Comparison of ENCODE assay signal across 9 cellular contexts in genomic region chr19:3544742-3545668, GRCh38. TPM values are rescaled to one million over a fixed set of nuclear protein-coding genes. Genes with fewer than 3 reads are reported as not detected.
DNase-seq lines count a peak whose midpoint lies in the region; ATAC-seq, FAIRE-seq and TF ChIP-seq lines count a peak whose summit lies in the region.
"Had no signal": no experiment of that assay in that cellular context is flagged by ENCODE, and none has a peak within 500 bp of the region (broad histone marks: within the 10 kb centered on the region; RNA-seq: fewer than 3 reads in every experiment).

No MANE protein-coding gene starts in this region.

- H4K20me1 ChIP-seq in DND-41 (ENCODE audit: insufficient read depth, low read length) = peaks cover 43% of the 10 kb centered on the region

- H3K4me2 ChIP-seq in DND-41 (ENCODE audit: insufficient read depth, low read length) = no peak overlapping the region

- H3K27me3 ChIP-seq in DND-41 (ENCODE audit: insufficient read depth, low read length, poor library complexity) = no peaks in the 10 kb centered on the region
- no peaks in the 10 kb centered on the region for H3K27me3 ChIP-seq in breast epithelium

- no peaks in the 10 kb centered on the region for H3K9me3 ChIP-seq in DND-41 (ENCODE audit: insufficient read depth, low read length, severe bottlenecking)
- H3K9me3 ChIP-seq in breast epithelium = no peaks in the 10 kb centered on the region
- H3K9me3 ChIP-seq in kidney (ENCODE audit: control insufficient read depth in 1 of 2, low read length in 2 of 2) = no peaks in the 10 kb centered on the region

- peak; percentile 99 for TF ChIP-seq CTCF in DND-41 (IDR thresholded peaks at IDR 0.05; ENCODE audit: borderline replicate concordance, extremely low read depth, low read length, poor library complexity, severe bottlenecking)
- peak; percentile 98 for TF ChIP-seq CTCF in LNCAP (IDR thresholded peaks at IDR 0.05)
- peak; percentile 83 to 92 (median 83) for TF ChIP-seq CTCF in breast epithelium (IDR thresholded peaks at IDR 0.05)
- TF ChIP-seq CTCF in kidney (IDR thresholded peaks at IDR 0.05; ENCODE audit: borderline replicate concordance, extremely low read depth, insufficient read depth) = peak; percentile 80

- H3K36me3 ChIP-seq in DND-41 (ENCODE audit: insufficient read depth, low read length) (peaks cover 48% of the 10 kb centered on the region), breast epithelium (no peaks in the 10 kb centered on the region), kidney (ENCODE audit: control insufficient read depth in 1 of 2, insufficient read depth in 2 of 2, low read length in 2 of 2) (peaks cover 0 to 13% of the 10 kb centered on the region in 2 donors)

- TF ChIP-seq POLR2A in breast epithelium (IDR thresholded peaks at IDR 0.05) = no peak

- DNase-seq in DND-41 = peak; percentile 69
- no peak for DNase-seq in breast epithelium (ENCODE audit: low spot score in 2 of 2)
- DNase-seq in kidney = peak; percentile 84
- peak; percentile 76 to 77 for DNase-seq in stimulated activated CD4-positive, alpha-beta T cell treated with anti-CD3 and anti-CD28 coated beads, Interleukin-1b, Interleukin-23, amount 100 ng/mL, for 4 hours (ENCODE audit: low read depth in 2 of 2)

- intact Hi-C loops in breast epithelium (cut with DNase I; ENCODE audit: low total_unique reads) = loop anchor here (5.0 kb wide), 1 partner anchor 72 kb away; no protein-coding TSS in a partner anchor
- intact Hi-C loops in kidney (cut with DNase I) = no loop called here

- H3K9ac ChIP-seq in DND-41 (ENCODE audit: low read depth, low read length) = no peak overlapping the region
- no peak overlapping the region for H3K9ac ChIP-seq in kidney (ENCODE audit: low read length in 2 of 2)

- no peak for FAIRE-seq in kidney (lab: Jason Lieb, UNC)

- no peak overlapping the region for H2AFZ ChIP-seq in DND-41 (ENCODE audit: low read depth, low read length)

- no peaks in the 10 kb centered on the region for H3K79me2 ChIP-seq in DND-41 (ENCODE audit: insufficient read depth, low read length)

- H3K4me1 ChIP-seq in DND-41 (ENCODE audit: insufficient read depth, low read length) (no peaks in the 10 kb centered on the region), breast epithelium (no peaks in the 10 kb centered on the region), kidney (ENCODE audit: control insufficient read depth in 1 of 2, insufficient read depth in 1 of 2, low read depth in 1 of 2, low read length in 2 of 2) (peaks cover 0 to 3% of the 10 kb centered on the region in 2 donors)

- no peak overlapping the region for H3K27ac ChIP-seq in DND-41 (ENCODE audit: low read length)
- H3K27ac ChIP-seq in breast epithelium = no peak overlapping the region
- H3K27ac ChIP-seq in kidney (ENCODE audit: low read depth in 2 of 2, low read length in 2 of 2) = no peak overlapping the region
- H3K27ac ChIP-seq: SK-N-MC had no signal

- ATAC-seq in DND-41 (ENCODE audit: insufficient read depth, low read depth) (peak; percentile 70), HG02588 (IDR thresholded peaks at IDR 0.05; ENCODE audit: unreplicated experiment) (no peak), HG03378 (IDR thresholded peaks at IDR 0.05; ENCODE audit: unreplicated experiment) (no peak)
- ATAC-seq in activated CD4-positive, CD25-positive, alpha-beta regulatory T cell treated with anti-CD3 and anti-CD28 coated beads, Interleukin-2, amount 50 U/mL, for 24 hours = peak; percentile 52 to 72

- no peak overlapping the region for H3K4me3 ChIP-seq in DND-41 (ENCODE audit: low read depth in 1 of 2, low read length in 2 of 2)
- H3K4me3 ChIP-seq in breast epithelium = no peak overlapping the region
- no peak overlapping the region for H3K4me3 ChIP-seq in kidney (ENCODE audit: low read length in 2 of 2)
- H3K4me3 ChIP-seq: SK-N-MC had no signal

RNA-seq across cellular contexts. Expression of gene TEKTIP1, which starts 6.0 kb away (rescaled TPM):
- total RNA-seq in breast epithelium = 1 to 10 TPM in 1 of 3 donors, not detected in 2; 2.0 TPM
- 9.2 TPM for total RNA-seq in kidney
- 1.2 TPM for polyA plus RNA-seq in kidney (ENCODE audit: insufficient read depth, low read depth, low replicate concordance)

RNA-seq across cellular contexts. Expression of gene MFSD12, which starts 12.4 kb away (rescaled TPM):
- 10 to 100 TPM; 44.5 to 50.9 (median 44.9) TPM for total RNA-seq in breast epithelium
- 124 TPM for total RNA-seq in kidney
- 113 TPM for polyA plus RNA-seq in kidney (ENCODE audit: insufficient read depth, low read depth, low replicate concordance)

RNA-seq across cellular contexts. Expression of gene HMG20B, which starts 27.7 kb away (rescaled TPM):
- total RNA-seq in breast epithelium (100 to 1,000 TPM; 120 to 142 (median 127) TPM), kidney (69.7 TPM)
- polyA plus RNA-seq in kidney (ENCODE audit: insufficient read depth, low read depth, low replicate concordance) = 82.6 TPM

RNA-seq across cellular contexts. Expression of gene FZR1, which starts 38.9 kb away (rescaled TPM):
- total RNA-seq in breast epithelium = 10 to 100 TPM; 15.8 to 28.7 (median 26.5) TPM
- total RNA-seq in kidney = 48.0 TPM
- 28.4 TPM for polyA plus RNA-seq in kidney (ENCODE audit: insufficient read depth, low read depth, low replicate concordance)

RNA-seq across cellular contexts. Expression of gene GIPC3, which starts 40.3 kb away (rescaled TPM):
- total RNA-seq in breast epithelium (under 1 TPM; 0.29 to 0.66 (median 0.64) TPM), kidney (2.1 TPM)
- 2.1 TPM for polyA plus RNA-seq in kidney (ENCODE audit: insufficient read depth, low read depth, low replicate concordance)

Comparison
In these comparisons a context has a peak if more than half of its experiments do, and no peak if none do; other contexts are left out.
1. ATAC-seq: peak in DND-41 (single experiment) and activated CD4-positive, CD25-positive, alpha-beta regulatory T cell treated with anti-CD3 and anti-CD28 coated beads, Interleukin-2, amount 50 U/mL, for 24 hours (2 of 2); none in HG02588 (single experiment) and HG03378 (single experiment).
2. DNase-seq: peak in DND-41 (single experiment), kidney (single experiment) and stimulated activated CD4-positive, alpha-beta T cell treated with anti-CD3 and anti-CD28 coated beads, Interleukin-1b, Interleukin-23, amount 100 ng/mL, for 4 hours (2 of 2); none in breast epithelium (0 of 2).
3. Peak in every context shown above with its lines, with median percentiles within 50 percentile points of each other: CTCF ChIP-seq.